In the genomic region with DNA sequence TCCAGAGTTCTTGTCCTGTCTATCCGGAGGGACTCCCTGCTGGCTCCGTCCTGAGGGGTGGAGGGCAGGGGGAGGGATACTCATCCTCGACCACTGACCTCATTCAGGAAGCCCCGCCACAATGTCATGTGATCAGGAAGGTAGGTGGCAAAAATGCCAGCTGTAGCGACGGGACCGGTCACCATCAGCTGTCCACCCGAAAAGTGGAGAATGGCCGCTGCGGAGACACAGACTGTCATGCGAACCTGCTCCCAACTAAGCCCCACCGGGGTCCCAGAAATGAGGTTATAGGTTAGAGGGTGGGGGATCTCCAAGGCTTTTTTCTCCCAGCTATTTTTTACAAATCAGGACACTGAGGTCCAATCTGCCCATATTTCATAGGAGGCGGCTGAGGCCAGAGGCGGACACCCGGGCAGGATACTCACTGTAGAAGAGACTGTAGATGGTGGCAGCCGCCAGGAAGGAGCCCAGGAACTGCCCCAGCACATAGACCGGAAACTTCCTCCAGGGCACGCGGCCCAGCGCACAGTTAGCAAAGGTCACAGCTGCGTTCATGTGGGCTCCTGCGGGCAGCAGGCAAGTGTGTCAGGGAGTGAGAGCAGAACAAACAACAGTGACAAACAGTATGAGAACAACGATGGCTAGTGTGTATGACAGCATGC, we compare ENCODE assay signal across 11 cellular contexts. TPM values are rescaled to one million over a fixed set of nuclear protein-coding genes. Genes with fewer than 3 reads are reported as not detected.
"Had no signal": no experiment of that assay in that cellular context is flagged by ENCODE, and none has a peak within 500 bp of the region (broad histone marks: within the 10 kb centered on the region; RNA-seq: fewer than 3 reads in every experiment).

No MANE protein-coding gene starts in this region.

RNA-seq across cellular contexts. Expression of gene AQP7, which starts 16.3 kb away (rescaled TPM):
- total RNA-seq: activated CD4-positive, alpha-beta T cell treated with anti-CD3 and anti-CD28 coated beads for 36 hours; activated CD4-positive, alpha-beta T cell treated with anti-CD3 and anti-CD28 coated beads, Interleukin-2, amount 10 ng/mL, durations not matched to agents 24 days and 14 days; activated CD8-positive, alpha-beta memory T cell treated with anti-CD3 and anti-CD28 coated beads for 36 hours; activated CD8-positive, alpha-beta memory T cell treated with anti-CD3 and anti-CD28 coated beads, Interleukin-2, amount 10 ng/mL, durations not matched to agents 7 days and 5 days; activated CD8-positive, alpha-beta T cell treated with anti-CD3 and anti-CD28 coated beads, Interleukin-2, amount 10 ng/mL, durations not matched to agents 7 days and 5 days; activated naive CD4-positive, alpha-beta T cell treated with anti-CD3 and anti-CD28 coated beads for 36 hours; activated naive CD8-positive, alpha-beta T cell treated with anti-CD3 and anti-CD28 coated beads for 36 hours; activated T-helper 1 cell treated with anti-CD3 and anti-CD28 coated beads, Interleukin-12 subunit alpha, Interleukin-12 subunit beta, Interleukin-2, Interleukin-4 antibody, amounts not matched to agents 30 ng/mL and 10 ng/mL and 1 ng/mL, durations not matched to agents 14 hours and 24 hours and 36 hours; activated T-helper 2 cell treated with anti-CD3 and anti-CD28 coated beads, Interferon-gamma antibody, Interleukin-2, Interleukin-4, amounts not matched to agents 10 μg/mL and 5 μg/mL and 100 μg/mL, durations not matched to agents 14 hours and 24 hours and 36 hours; foreskin keratinocyte; glomerular endothelial cell had no signal
- polyA plus RNA-seq: foreskin keratinocyte had no signal
